Comparison of ENCODE assay signal across 8 cellular contexts in genomic region chr22:36369922-36370781, GRCh38. TPM values are rescaled to one million over a fixed set of nuclear protein-coding genes. Genes with fewer than 3 reads are reported as not detected.
DNase-seq lines count a peak whose midpoint lies in the region; ATAC-seq and TF ChIP-seq lines count a peak whose summit lies in the region.

No MANE protein-coding gene starts in this region.

- H3K27me3 Mint-ChIP-seq in activated naive CD4-positive, alpha-beta T cell treated with anti-CD3 and anti-CD28 coated beads for 36 hours (ENCODE audit: low read depth): no peaks in the 10 kb centered on the region
- no peaks in the 10 kb centered on the region for H3K27me3 Mint-ChIP-seq in mesothelial cell of epicardium (ENCODE audit: low read depth)

- no peaks in the 10 kb centered on the region for H3K9me2 ChIP-seq in PC-9 (ENCODE audit: insufficient read depth)

- no peak overlapping the region for H2AFZ ChIP-seq in PC-9

- peak overlapping the region; percentile 96 for H3K27ac Mint-ChIP-seq in activated naive CD4-positive, alpha-beta T cell treated with anti-CD3 and anti-CD28 coated beads for 36 hours
- H3K27ac Mint-ChIP-seq in mesothelial cell of epicardium: peak overlapping the region; percentile 100

- POLR2A ChIA-PET in PC-9 (lab: Charles Lee; ENCODE audit: unreplicated experiment): interaction anchor here (0.6 to 1.1 kb wide), 7 partner anchors 10 to 98 kb away, joined by 3 to 16 read pairs (median 6); partner anchors contain the start of gene MYH9

- H3K4me3 ChIP-seq in PC-9 (peak overlapping the region; percentile 43), choroid plexus epithelial cell (ENCODE audit: low read depth, low read length) (no peak overlapping the region), uterus (peak overlapping the region in 1 of 2 donors; percentile 15)

- CTCF ChIA-PET in activated naive CD4-positive, alpha-beta T cell treated with anti-CD3 and anti-CD28 coated beads for 36 hours (lab: Charles Lee): interaction anchor here (1.0 to 3.5 kb wide), 8 partner anchors 10 to 101 kb away, joined by 3 to 13 read pairs (median 4); no protein-coding TSS in a partner anchor
- CTCF ChIA-PET in PC-9 (lab: Charles Lee): interaction anchor here (0.6 to 1.3 kb wide), 2 partner anchors 35 to 66 kb away, joined by 3 read pairs; no protein-coding TSS in a partner anchor

- H3K9me3 ChIP-seq in PC-9 (ENCODE audit: insufficient read depth, low read depth) (no peaks in the 10 kb centered on the region), uterus (no peaks in the 10 kb centered on the region)

- H3K36me3 Mint-ChIP-seq in activated naive CD4-positive, alpha-beta T cell treated with anti-CD3 and anti-CD28 coated beads for 36 hours (ENCODE audit: low read depth): peaks cover 36% of the 10 kb centered on the region
- H3K36me3 Mint-ChIP-seq in mesothelial cell of epicardium: no peaks in the 10 kb centered on the region

- peak overlapping the region; percentile 63 for H3K4me3 Mint-ChIP-seq in activated naive CD4-positive, alpha-beta T cell treated with anti-CD3 and anti-CD28 coated beads for 36 hours
- peak overlapping the region; percentile 48 for H3K4me3 Mint-ChIP-seq in mesothelial cell of epicardium

- TSS peak; percentile 2 for BruUV-seq in PC-9 (replicated peaks; lab: Mats Ljungman, UMichigan)

- H3K4me2 ChIP-seq in PC-9: peak overlapping the region; percentile 74

- H3K36me3 ChIP-seq in PC-9 (ENCODE audit: low read depth) (peaks cover 20% of the 10 kb centered on the region), uterus (no peaks in the 10 kb centered on the region)

- intact Hi-C loops in activated naive CD4-positive, alpha-beta T cell treated with anti-CD3 and anti-CD28 coated beads for 36 hours (cut with micrococcal nuclease): loop anchor here (2.0 to 10.0 kb wide), 3 partner anchors 35 to 865 kb away; partner anchors contain the start of gene APOL2
- intact Hi-C loops in PC-9 (cut with micrococcal nuclease; ENCODE audit: unreplicated experiment): loop anchor here (1.0 to 5.0 kb wide), 4 partner anchors 16 to 100 kb away; no protein-coding TSS in a partner anchor
- intact Hi-C loops in uterus (cut with DNase I; ENCODE audit: low total_unique reads): no loop called here

- H3K9me3 Mint-ChIP-seq in activated naive CD4-positive, alpha-beta T cell treated with anti-CD3 and anti-CD28 coated beads for 36 hours: no peaks in the 10 kb centered on the region
- H3K9me3 Mint-ChIP-seq in mesothelial cell of epicardium: no peaks in the 10 kb centered on the region

- H4K20me1 ChIP-seq in PC-9 (ENCODE audit: insufficient read depth): peaks cover 81% of the 10 kb centered on the region

- peaks cover 96% of the 10 kb centered on the region for H3F3A ChIP-seq in PC-9 (ENCODE audit: insufficient read depth, low read depth)

- no peaks in the 10 kb centered on the region for H3K27me3 ChIP-seq in PC-9 (ENCODE audit: insufficient read depth, low read depth)
- H3K27me3 ChIP-seq in uterus: no peaks in the 10 kb centered on the region

- peaks cover 97% of the 10 kb centered on the region for H3K4me1 Mint-ChIP-seq in activated naive CD4-positive, alpha-beta T cell treated with anti-CD3 and anti-CD28 coated beads for 36 hours (ENCODE audit: low read depth)
- peaks cover 79% of the 10 kb centered on the region for H3K4me1 Mint-ChIP-seq in mesothelial cell of epicardium

- peak overlapping the region; percentile 78 for H3K27ac ChIP-seq in PC-9
- peak overlapping the region; percentile 96 to 98 for H3K27ac ChIP-seq in uterus

- DNase-seq in activated naive CD4-positive, alpha-beta T cell treated with anti-CD3 and anti-CD28 coated beads for 36 hours: peak; percentile 57
- DNase-seq in activated naive CD4-positive, alpha-beta T cell (lab: John Stamatoyannopoulos, UW): no peak
- DNase-seq in PC-9 (peak; percentile 80 to 93), choroid plexus epithelial cell (ENCODE audit: low read depth) (peak; percentile 60), mesothelial cell of epicardium (ENCODE audit: low spot score in 2 of 2, unreplicated experiment in 2 of 2) (no peak), uterus (peak in 1 of 2 donors; percentile 74), HuH-7 (ENCODE audit: low spot score) (no peak)

- peaks cover 100% of the 10 kb centered on the region for H3K79me2 ChIP-seq in PC-9 (ENCODE audit: low read depth)

- no peak for TF ChIP-seq CTCF in PC-9 (conservative IDR thresholded peaks at IDR 0.05)
- no peak for TF ChIP-seq CTCF in choroid plexus epithelial cell (conservative IDR thresholded peaks at IDR 0.05; ENCODE audit: low read depth, low read length)
- no peak for TF ChIP-seq CTCF in mesothelial cell of epicardium (IDR thresholded peaks at IDR 0.05; ENCODE audit: unreplicated experiment)
- TF ChIP-seq CTCF in uterus (IDR thresholded peaks at IDR 0.05): no peak

- peak; percentile 29 to 67 for TF ChIP-seq POLR2A in uterus (IDR thresholded peaks at IDR 0.05)

- H3K4me1 ChIP-seq in PC-9 (replicated peaks; ENCODE audit: insufficient read depth) (peaks cover 100% of the 10 kb centered on the region), uterus (peaks cover 47 to 70% of the 10 kb centered on the region in 2 donors)

- ATAC-seq in HG03196 (IDR thresholded peaks at IDR 0.05; ENCODE audit: unreplicated experiment): no peak

RNA-seq across cellular contexts. Expression of gene MYH9, which starts 17.6 kb away (rescaled TPM):
- total RNA-seq in activated naive CD4-positive, alpha-beta T cell treated with anti-CD3 and anti-CD28 coated beads for 36 hours: 100 to 1,000 TPM; 574 to 625 TPM
- total RNA-seq in PC-9 (2021) (758 and 776 TPM in 2 replicates), mesothelial cell of epicardium (321 to 346 TPM (median 341 TPM) in 3 replicates), uterus (1,000 to 10,000 TPM in 1 of 4 donors, 100 to 1,000 TPM in 3; 215 to 1,171 (median 400) TPM)

Comparison
In these comparisons a context has a peak if more than half of its experiments do, and no peak if none do; other contexts are left out.
1. DNase-seq: peak in activated naive CD4-positive, alpha-beta T cell treated with anti-CD3 and anti-CD28 coated beads for 36 hours (single experiment), PC-9 (2 of 2) and choroid plexus epithelial cell (single experiment); none in activated naive CD4-positive, alpha-beta T cell (0 of 4), mesothelial cell of epicardium (0 of 2) and HuH-7 (single experiment).